1 cellular context compared by ENCODE assay signal in genomic region chr17:79907217-79907715, GRCh38.
TF ChIP-seq lines count a peak whose summit lies in the region.

No MANE protein-coding gene starts in this region.

TF ChIP-seq in H1, 55 proteins besides CTCF, POLR2A, EP300 and RAD21:
- no peak for TF ChIP-seq CHD2 (IDR thresholded peaks at IDR 0.05; ENCODE audit: low read length)
TF ChIP-seq in H1: peak in this region for 0.
